ENCODE assay signal across 8 cellular contexts in genomic region chr10:101061814-101062230, GRCh38. TPM values are rescaled to one million over a fixed set of nuclear protein-coding genes. Genes with fewer than 3 reads are reported as not detected.
DNase-seq lines count a peak whose midpoint lies in the region; TF ChIP-seq lines count a peak whose summit lies in the region.

Gene KAZALD1 (plus strand): TSS chr10:101061989. CDS start chr10:101062593, 604 bp downstream.

- H3K27me3 ChIP-seq in SJCRH30, result no peaks in the 10 kb centered on the region

- no peak for DNase-seq in SJCRH30
- DNase-seq in fibroblast of villous mesenchyme (ENCODE audit: low read depth), result no peak
- DNase-seq in retinal pigment epithelial cell (ENCODE audit: low read depth), result no peak
- no peak for DNase-seq in NCI-H128 (lab: John Stamatoyannopoulos, UW; ENCODE audit: unreplicated experiment)
- no peak for DNase-seq in NCI-H2029 (lab: John Stamatoyannopoulos, UW)
- no peak for DNase-seq in stimulated activated naive CD4-positive, alpha-beta T cell treated with Interleukin-2 at 50 U/mL for 16 hours (lab: John Stamatoyannopoulos, UW)
- no peak for DNase-seq in head of caudate nucleus

- H3K36me3 ChIP-seq in SJCRH30, result no peaks in the 10 kb centered on the region

- peak within 1 kb of the TSS; percentile 84 for H3K4me3 ChIP-seq in GM12875 (ENCODE audit: low read depth, low read length)
- H3K4me3 ChIP-seq in SJCRH30, result peak within 1 kb of the TSS; percentile 95
- peak within 1 kb of the TSS; percentile 100 for H3K4me3 ChIP-seq in fibroblast of villous mesenchyme (ENCODE audit: low read depth, low read length)
- peak within 1 kb of the TSS; percentile 98 for H3K4me3 ChIP-seq in retinal pigment epithelial cell (ENCODE audit: low read length)

- H3K9me3 ChIP-seq in SJCRH30 (replicated peaks), result no peaks in the 10 kb centered on the region

- H3K4me1 ChIP-seq in SJCRH30, result peaks cover 19% of the 10 kb centered on the region

- TF ChIP-seq CTCF in GM12875 (IDR thresholded peaks at IDR 0.05; ENCODE audit: borderline replicate concordance, insufficient read depth, low read depth, low read length), result no peak
- TF ChIP-seq CTCF in fibroblast of villous mesenchyme (IDR thresholded peaks at IDR 0.05; ENCODE audit: insufficient read depth, low read depth, low read length), result no peak
- no peak for TF ChIP-seq CTCF in retinal pigment epithelial cell (conservative IDR thresholded peaks at IDR 0.05; ENCODE audit: low read depth, low read length)

- H3K27ac ChIP-seq in SJCRH30, result peak within 1 kb of the TSS; percentile 99

- intact Hi-C loops in head of caudate nucleus (cut with DNase I), result loop anchor here (10.0 kb wide), 1 partner anchor 47 kb away; no protein-coding TSS in a partner anchor

RNA-seq across cellular contexts. Expression of gene KAZALD1, which starts in this region (rescaled TPM):
- total RNA-seq in SJCRH30 (2014; rRNA removed; shearing (Covaris generic)), result 55.7 and 58.1 TPM in 2 replicates
- 9.1 and 9.3 TPM in 2 replicates for total RNA-seq in fibroblast of villous mesenchyme
